ENCODE assay signal across 6 cellular contexts in the genomic region with DNA sequence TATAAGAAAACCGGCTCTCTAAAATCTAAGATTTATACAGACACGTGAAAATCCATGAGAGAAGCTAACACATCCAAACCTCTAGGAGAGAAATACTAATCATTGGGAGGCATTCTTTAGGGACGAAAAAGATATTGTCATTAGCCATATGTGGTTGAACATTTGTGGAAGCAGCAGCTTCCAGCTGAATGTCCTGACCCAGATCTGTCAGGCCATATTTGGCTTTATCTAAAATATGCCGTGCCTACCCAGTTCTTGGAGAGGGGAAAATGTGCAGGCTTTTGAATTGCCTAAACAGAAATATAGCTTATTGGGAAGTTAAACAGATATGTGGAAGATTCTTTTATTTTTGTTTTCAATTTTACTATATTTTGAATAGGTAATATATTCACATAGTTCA. TPM values are rescaled to one million over a fixed set of nuclear protein-coding genes. Genes with fewer than 3 reads are reported as not detected.
"Had no signal": no experiment of that assay in that cellular context is flagged by ENCODE, and none has a peak within 500 bp of the region (broad histone marks: within the 10 kb centered on the region; RNA-seq: fewer than 3 reads in every experiment).

No MANE protein-coding gene starts in this region.

- H3K36me3 Mint-ChIP-seq: IgD-negative memory B cell had no signal

- H3K9me3 Mint-ChIP-seq: GM23338 had no signal

- H3K4me3 Mint-ChIP-seq: GM23338, H9 had no signal

- DNase-seq: H9, HCEC 1CT had no signal

- H3K27ac Mint-ChIP-seq: GM23338, H9, IgD-negative memory B cell had no signal

- ATAC-seq: GM23338, HepG2 had no signal

RNA-seq across cellular contexts. Expression of gene CCDC89, which starts 6.4 kb away (rescaled TPM):
- total RNA-seq: H1, H9 had no signal
